17 cellular contexts compared by ENCODE assay signal in genomic region chr5:107257885-107258520, GRCh38.
DNase-seq lines count a peak whose midpoint lies in the region; ATAC-seq and TF ChIP-seq lines count a peak whose summit lies in the region.
"Had no signal": no experiment of that assay in that cellular context is flagged by ENCODE, and none has a peak within 500 bp of the region (broad histone marks: within the 10 kb centered on the region; RNA-seq: fewer than 3 reads in every experiment).

No MANE protein-coding gene starts in this region.

- H3K9me3 ChIP-seq in CD4-positive, alpha-beta memory T cell (ENCODE audit: control insufficient read depth in 1 of 2, low read length in 2 of 2): no peaks in the 10 kb centered on the region
- H3K9me3 ChIP-seq in vagina: no peaks in the 10 kb centered on the region

- POLR2A ChIA-PET in CD4-positive, alpha-beta memory T cell (lab: Charles Lee; ENCODE audit: partially characterized antibody): no interaction called here
- POLR2A ChIA-PET in T-cell (lab: Charles Lee): no interaction called here

- CTCF ChIA-PET in CD4-positive, alpha-beta memory T cell (lab: Charles Lee; ENCODE audit: partially characterized antibody): no interaction called here
- CTCF ChIA-PET in T-cell (lab: Charles Lee): no interaction called here

- H3K4me1 ChIP-seq in CD4-positive, alpha-beta memory T cell (ENCODE audit: insufficient read depth, low read length): no peaks in the 10 kb centered on the region
- H3K4me1 ChIP-seq in vagina: no peaks in the 10 kb centered on the region
- H3K4me1 ChIP-seq: BLaER1 treated with 17β-estradiol and CSF1 and Interleukin-3, amounts not matched to agents 10 nM and 100 nM had no signal

- H3K27me3 Mint-ChIP-seq in CD4-positive, alpha-beta memory T cell: peaks cover 2 to 4% of the 10 kb centered on the region in 2 donors
- peaks cover 0 to 8% of the 10 kb centered on the region in 2 donors for H3K27me3 Mint-ChIP-seq in T-cell
- H3K27me3 Mint-ChIP-seq: memory B cell had no signal

- no peaks in the 10 kb centered on the region for H3K36me3 ChIP-seq in CD4-positive, alpha-beta memory T cell (ENCODE audit: insufficient read depth, low read length)
- H3K36me3 ChIP-seq in vagina: no peaks in the 10 kb centered on the region
- H3K36me3 ChIP-seq: BLaER1 treated with 17β-estradiol and CSF1 and Interleukin-3, amounts not matched to agents 10 nM and 100 nM had no signal

- TF ChIP-seq CTCF in epithelial cell of esophagus (IDR thresholded peaks at IDR 0.05; ENCODE audit: insufficient read depth, low read depth, low read length, missing control alignments) (no peak), vagina (IDR thresholded peaks at IDR 0.05) (no peak)

- H3K4me3 Mint-ChIP-seq in CD4-positive, alpha-beta memory T cell: no peak overlapping the region
- H3K4me3 Mint-ChIP-seq in T-cell: no peak overlapping the region
- H3K4me3 Mint-ChIP-seq: activated CD4-positive, alpha-beta T cell treated with anti-CD3 and anti-CD28 coated beads, Interleukin-2, amount 10 ng/mL, durations not matched to agents 7 days and 5 days; memory B cell had no signal

- no peak overlapping the region for H3K27ac ChIP-seq in CD4-positive, alpha-beta memory T cell (ENCODE audit: low read depth, low read length)
- no peak overlapping the region for H3K27ac ChIP-seq in vagina
- H3K27ac ChIP-seq: BLaER1 treated with 17β-estradiol and CSF1 and Interleukin-3, amounts not matched to agents 10 nM and 100 nM; parathyroid adenoma had no signal

- intact Hi-C loops in CD4-positive, alpha-beta memory T cell (cut with micrococcal nuclease): no loop called here
- intact Hi-C loops in vagina (cut with DNase I): no loop called here

- H3K27me3 ChIP-seq in CD4-positive, alpha-beta memory T cell (ENCODE audit: insufficient read depth, low read length): no peaks in the 10 kb centered on the region
- H3K27me3 ChIP-seq in vagina: no peaks in the 10 kb centered on the region
- H3K27me3 ChIP-seq: BLaER1 treated with 17β-estradiol and CSF1 and Interleukin-3, amounts not matched to agents 10 nM and 100 nM had no signal

- peaks cover 0 to 10% (median 4%) of the 10 kb centered on the region in 8 donors for H3K9me3 Mint-ChIP-seq in CD4-positive, alpha-beta memory T cell
- peaks cover 0 to 21% (median 0%) of the 10 kb centered on the region in 3 donors for H3K9me3 Mint-ChIP-seq in T-cell

- ATAC-seq in GM18858 (IDR thresholded peaks at IDR 0.05; ENCODE audit: unreplicated experiment) (peak; percentile 80), GM21619 (IDR thresholded peaks at IDR 0.05; ENCODE audit: unreplicated experiment) (peak; percentile 84), HG03457 (IDR thresholded peaks at IDR 0.05; ENCODE audit: unreplicated experiment) (peak; percentile 83), T-cell (replicated peaks in 1 of 4) (no peak)

- no peaks in the 10 kb centered on the region for H3K36me3 Mint-ChIP-seq in CD4-positive, alpha-beta memory T cell
- no peaks in the 10 kb centered on the region for H3K36me3 Mint-ChIP-seq in T-cell
- H3K36me3 Mint-ChIP-seq: memory B cell had no signal

- peak; percentile 56 for DNase-seq in epithelial cell of esophagus (ENCODE audit: low read depth)
- DNase-seq in NCI-H1105 (lab: John Stamatoyannopoulos, UW): no peak
- no peak for DNase-seq in CD4-positive, alpha-beta memory T cell
- DNase-seq in T-cell: no peak
- DNase-seq in vagina (ENCODE audit: extremely low spot score in 2 of 2): no peak
- DNase-seq: activated CD4-positive, alpha-beta T cell treated with anti-CD3 and anti-CD28 coated beads, Interleukin-2, amount 10 ng/mL, durations not matched to agents 7 days and 5 days; activated effector memory CD4-positive, alpha-beta T cell treated with anti-CD3 and anti-CD28 coated beads, Interleukin-2, amount 50 U/mL, for 16 hours; central memory CD4-positive, alpha-beta T cell; GDM1; NCI-H2081; stimulated activated naive CD4-positive, alpha-beta T cell had no signal

- TF ChIP-seq POLR2A in vagina (IDR thresholded peaks at IDR 0.05): no peak

- H3K4me1 Mint-ChIP-seq in CD4-positive, alpha-beta memory T cell: no peaks in the 10 kb centered on the region
- H3K4me1 Mint-ChIP-seq in T-cell: no peaks in the 10 kb centered on the region
- H3K4me1 Mint-ChIP-seq: memory B cell had no signal

- H3K4me3 ChIP-seq in epithelial cell of esophagus (ENCODE audit: low read length): no peak overlapping the region
- no peak overlapping the region for H3K4me3 ChIP-seq in CD4-positive, alpha-beta memory T cell (ENCODE audit: low read length in 2 of 2)
- no peak overlapping the region for H3K4me3 ChIP-seq in vagina
- H3K4me3 ChIP-seq: BLaER1 treated with 17β-estradiol and CSF1 and Interleukin-3, amounts not matched to agents 10 nM and 100 nM had no signal

- H3K27ac Mint-ChIP-seq in CD4-positive, alpha-beta memory T cell: no peak overlapping the region
- H3K27ac Mint-ChIP-seq in T-cell: no peak overlapping the region
- H3K27ac Mint-ChIP-seq: activated CD4-positive, alpha-beta T cell treated with anti-CD3 and anti-CD28 coated beads, Interleukin-2, amount 10 ng/mL, durations not matched to agents 7 days and 5 days; memory B cell had no signal

Comparison
In these comparisons a context has a peak if more than half of its experiments do, and no peak if none do; other contexts are left out.
1. ATAC-seq: peak in GM18858 (single experiment), GM21619 (single experiment) and HG03457 (single experiment); none in T-cell (0 of 4).